1 cellular context compared by ENCODE assay signal in the genomic region with DNA sequence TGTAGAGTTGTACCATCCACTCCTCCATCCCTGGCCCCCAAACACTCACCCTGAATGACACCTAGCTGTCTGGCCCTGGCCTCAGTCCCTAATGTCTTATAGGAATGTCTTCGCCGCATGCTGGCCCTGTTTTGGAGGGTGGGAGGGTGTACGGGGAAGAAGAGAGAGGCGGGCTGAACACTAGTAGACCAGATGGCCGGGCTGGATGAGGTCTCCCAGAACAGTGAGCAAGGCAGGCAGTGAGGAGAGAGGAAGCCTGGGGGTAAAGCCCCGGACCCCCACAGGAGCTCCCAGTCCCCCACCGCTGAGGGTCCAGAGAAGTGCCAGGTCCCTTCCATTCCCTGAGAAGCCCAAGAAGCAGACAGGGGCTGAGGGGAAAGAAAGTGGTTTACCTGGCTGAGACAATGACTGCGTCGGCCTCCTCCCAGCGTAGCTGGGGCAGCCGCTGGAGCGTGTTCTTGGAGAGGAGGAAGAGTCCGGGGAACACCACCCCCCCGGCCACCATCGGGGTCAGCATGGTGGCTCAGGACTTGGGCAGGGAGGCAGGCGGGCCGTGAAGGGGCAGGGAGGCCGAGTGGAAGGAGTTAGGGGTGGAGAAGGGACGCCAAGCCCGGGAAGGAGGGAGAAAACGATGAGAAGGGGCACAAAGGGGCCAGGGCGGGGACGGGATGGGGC.
TF ChIP-seq lines count a peak whose summit lies in the region.

No MANE protein-coding gene starts in this region.

TF ChIP-seq in IMR-90, 13 proteins besides CTCF, POLR2A, EP300 and RAD21:
- TF ChIP-seq MAFK (IDR thresholded peaks at IDR 0.05; ENCODE audit: low read depth, low read length), result no peak
- no peak for TF ChIP-seq RCOR1 (IDR thresholded peaks at IDR 0.05; ENCODE audit: insufficient replicate concordance, low read length)
